2 cellular contexts compared by ENCODE assay signal in genomic region chr5:19625562-19625961, GRCh38.
TF ChIP-seq lines count a peak whose summit lies in the region.

No MANE protein-coding gene starts in this region.

TF ChIP-seq in GM23338, 12 proteins besides CTCF, POLR2A, EP300 and RAD21 (continued from another document):
- no peak for TF ChIP-seq EZH2 (IDR thresholded peaks at IDR 0.05; ENCODE audit: low read depth, unreplicated experiment)
- TF ChIP-seq REST (IDR thresholded peaks at IDR 0.05; ENCODE audit: unreplicated experiment): no peak
- TF ChIP-seq POLR2AphosphoS5 (IDR thresholded peaks at IDR 0.05; ENCODE audit: low read depth): no peak
- TF ChIP-seq, protein P1, sequence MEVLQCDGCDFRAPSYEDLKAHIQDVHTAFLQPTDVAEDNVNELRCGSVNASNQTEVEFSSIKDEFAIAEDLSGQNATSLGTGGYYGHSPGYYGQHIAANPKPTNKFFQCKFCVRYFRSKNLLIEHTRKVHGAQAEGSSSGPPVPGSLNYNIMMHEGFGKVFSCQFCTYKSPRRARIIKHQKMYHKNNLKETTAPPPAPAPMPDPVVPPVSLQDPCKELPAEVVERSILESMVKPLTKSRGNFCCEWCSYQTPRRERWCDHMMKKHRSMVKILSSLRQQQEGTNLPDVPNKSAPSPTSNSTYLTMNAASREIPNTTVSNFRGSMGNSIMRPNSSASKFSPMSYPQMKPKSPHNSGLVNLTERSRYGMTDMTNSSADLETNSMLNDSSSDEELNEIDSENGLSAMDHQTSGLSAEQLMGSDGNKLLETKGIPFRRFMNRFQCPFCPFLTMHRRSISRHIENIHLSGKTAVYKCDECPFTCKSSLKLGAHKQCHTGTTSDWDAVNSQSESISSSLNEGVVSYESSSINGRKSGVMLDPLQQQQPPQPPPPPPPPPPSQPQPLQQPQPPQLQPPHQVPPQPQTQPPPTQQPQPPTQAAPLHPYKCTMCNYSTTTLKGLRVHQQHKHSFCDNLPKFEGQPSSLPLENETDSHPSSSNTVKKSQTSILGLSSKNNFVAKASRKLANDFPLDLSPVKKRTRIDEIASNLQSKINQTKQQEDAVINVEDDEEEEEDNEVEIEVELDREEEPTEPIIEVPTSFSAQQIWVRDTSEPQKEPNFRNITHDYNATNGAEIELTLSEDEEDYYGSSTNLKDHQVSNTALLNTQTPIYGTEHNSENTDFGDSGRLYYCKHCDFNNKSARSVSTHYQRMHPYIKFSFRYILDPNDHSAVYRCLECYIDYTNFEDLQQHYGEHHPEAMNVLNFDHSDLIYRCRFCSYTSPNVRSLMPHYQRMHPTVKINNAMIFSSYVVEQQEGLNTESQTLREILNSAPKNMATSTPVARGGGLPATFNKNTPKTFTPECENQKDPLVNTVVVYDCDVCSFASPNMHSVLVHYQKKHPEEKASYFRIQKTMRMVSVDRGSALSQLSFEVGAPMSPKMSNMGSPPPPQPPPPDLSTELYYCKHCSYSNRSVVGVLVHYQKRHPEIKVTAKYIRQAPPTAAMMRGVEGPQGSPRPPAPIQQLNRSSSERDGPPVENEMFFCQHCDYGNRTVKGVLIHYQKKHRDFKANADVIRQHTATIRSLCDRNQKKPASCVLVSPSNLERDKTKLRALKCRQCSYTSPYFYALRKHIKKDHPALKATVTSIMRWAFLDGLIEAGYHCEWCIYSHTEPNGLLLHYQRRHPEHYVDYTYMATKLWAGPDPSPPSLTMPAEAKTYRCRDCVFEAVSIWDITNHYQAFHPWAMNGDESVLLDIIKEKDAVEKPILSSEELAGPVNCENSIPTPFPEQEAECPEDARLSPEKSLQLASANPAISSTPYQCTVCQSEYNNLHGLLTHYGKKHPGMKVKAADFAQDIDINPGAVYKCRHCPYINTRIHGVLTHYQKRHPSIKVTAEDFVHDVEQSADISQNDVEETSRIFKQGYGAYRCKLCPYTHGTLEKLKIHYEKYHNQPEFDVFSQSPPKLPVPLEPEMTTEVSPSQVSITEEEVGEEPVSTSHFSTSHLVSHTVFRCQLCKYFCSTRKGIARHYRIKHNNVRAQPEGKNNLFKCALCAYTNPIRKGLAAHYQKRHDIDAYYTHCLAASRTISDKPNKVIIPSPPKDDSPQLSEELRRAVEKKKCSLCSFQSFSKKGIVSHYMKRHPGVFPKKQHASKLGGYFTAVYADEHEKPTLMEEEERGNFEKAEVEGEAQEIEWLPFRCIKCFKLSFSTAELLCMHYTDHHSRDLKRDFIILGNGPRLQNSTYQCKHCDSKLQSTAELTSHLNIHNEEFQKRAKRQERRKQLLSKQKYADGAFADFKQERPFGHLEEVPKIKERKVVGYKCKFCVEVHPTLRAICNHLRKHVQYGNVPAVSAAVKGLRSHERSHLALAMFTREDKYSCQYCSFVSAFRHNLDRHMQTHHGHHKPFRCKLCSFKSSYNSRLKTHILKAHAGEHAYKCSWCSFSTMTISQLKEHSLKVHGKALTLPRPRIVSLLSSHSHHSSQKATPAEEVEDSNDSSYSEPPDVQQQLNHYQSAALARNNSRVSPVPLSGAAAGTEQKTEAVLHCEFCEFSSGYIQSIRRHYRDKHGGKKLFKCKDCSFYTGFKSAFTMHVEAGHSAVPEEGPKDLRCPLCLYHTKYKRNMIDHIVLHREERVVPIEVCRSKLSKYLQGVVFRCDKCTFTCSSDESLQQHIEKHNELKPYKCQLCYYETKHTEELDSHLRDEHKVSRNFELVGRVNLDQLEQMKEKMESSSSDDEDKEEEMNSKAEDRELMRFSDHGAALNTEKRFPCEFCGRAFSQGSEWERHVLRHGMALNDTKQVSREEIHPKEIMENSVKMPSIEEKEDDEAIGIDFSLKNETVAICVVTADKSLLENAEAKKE (CRISPR knock-in tag; IDR thresholded peaks at IDR 0.05): no peak
- no peak for TF ChIP-seq ZNF114 (CRISPR knock-in tag; IDR thresholded peaks at IDR 0.05)
- no peak for TF ChIP-seq EZH2phosphoT487 (IDR thresholded peaks at IDR 0.05; ENCODE audit: unreplicated experiment)
- TF ChIP-seq STAT1 (IDR thresholded peaks at IDR 0.05; ENCODE audit: unreplicated experiment): no peak
- TF ChIP-seq JUNB (IDR thresholded peaks at IDR 0.05; ENCODE audit: unreplicated experiment): no peak

TF ChIP-seq in H1, 55 proteins besides CTCF, POLR2A, EP300 and RAD21 (continued from another document):
- TF ChIP-seq, protein P2, sequence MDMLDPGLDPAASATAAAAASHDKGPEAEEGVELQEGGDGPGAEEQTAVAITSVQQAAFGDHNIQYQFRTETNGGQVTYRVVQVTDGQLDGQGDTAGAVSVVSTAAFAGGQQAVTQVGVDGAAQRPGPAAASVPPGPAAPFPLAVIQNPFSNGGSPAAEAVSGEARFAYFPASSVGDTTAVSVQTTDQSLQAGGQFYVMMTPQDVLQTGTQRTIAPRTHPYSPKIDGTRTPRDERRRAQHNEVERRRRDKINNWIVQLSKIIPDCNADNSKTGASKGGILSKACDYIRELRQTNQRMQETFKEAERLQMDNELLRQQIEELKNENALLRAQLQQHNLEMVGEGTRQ (IDR thresholded peaks at IDR 0.05; ENCODE audit: low read length): no peak
